Comparison of ENCODE assay signal across 18 cellular contexts in the genomic region with DNA sequence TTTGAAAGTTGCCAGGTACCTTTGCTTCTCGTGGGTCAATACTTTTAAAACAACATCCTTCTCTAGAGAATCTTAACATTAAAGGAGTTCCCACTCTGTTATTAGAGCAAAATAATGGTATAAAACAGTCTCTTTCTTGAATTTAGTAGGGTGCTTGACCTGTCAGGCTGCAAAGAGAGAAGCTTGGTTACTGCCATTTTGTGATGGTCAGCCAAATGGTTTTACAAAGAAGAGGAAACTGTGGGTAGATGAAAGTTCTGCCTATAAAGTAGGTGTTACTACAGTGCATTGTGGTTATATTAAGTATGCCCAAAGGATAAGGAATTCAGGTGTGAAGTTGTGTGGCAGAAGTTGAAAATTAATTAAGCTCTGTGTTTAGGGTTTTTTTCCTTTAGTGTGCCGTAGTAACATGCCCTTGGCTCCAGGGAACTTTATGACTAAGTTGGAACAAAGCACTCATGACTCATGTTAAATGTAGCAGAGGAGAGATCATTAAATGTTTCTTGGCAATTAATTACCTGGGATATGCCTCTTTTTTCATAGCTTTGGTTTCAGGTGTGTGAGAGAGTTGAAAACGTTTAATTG.
DNase-seq lines count a peak whose midpoint lies in the region; ATAC-seq and TF ChIP-seq lines count a peak whose summit lies in the region.
"Had no signal": no experiment of that assay in that cellular context is flagged by ENCODE, and none has a peak within 500 bp of the region (broad histone marks: within the 10 kb centered on the region; RNA-seq: fewer than 3 reads in every experiment).

No MANE protein-coding gene starts in this region.

- peak; percentile 15 for DNase-seq in GM03348 (ENCODE audit: low spot score)
- peak in 1 of 2 experiments; percentile 50 for DNase-seq in PC-9
- DNase-seq in epithelial cell of proximal tubule (ENCODE audit: low read depth), result peak; percentile 95
- no peak for DNase-seq in omental fat pad (ENCODE audit: low spot score)
- no peak for DNase-seq in cerebellum (ENCODE audit: low spot score)
- DNase-seq in activated T-helper 2 cell treated with anti-CD3 and anti-CD28 coated beads, Interferon-gamma antibody, Interleukin-2, Interleukin-4, amounts not matched to agents 10 μg/mL and 5 μg/mL and 100 μg/mL, durations not matched to agents 14 hours and 24 hours and 36 hours (ENCODE audit: low spot score), result no peak
- DNase-seq in CD4-positive, alpha-beta T cell, result no peak
- DNase-seq in MG63, result no peak
- DNase-seq: activated CD4-positive, alpha-beta T cell treated with anti-CD3 and anti-CD28 coated beads for 48 hours; activated T-cell treated with anti-CD3 and anti-CD28 coated beads, Interleukin-2, amount 50 U/mL, for 24 hours; adrenal gland; C1 segment of cervical spinal cord; head of caudate nucleus; left ventricle myocardium inferior; natural killer cell; stimulated activated naive CD8-positive, alpha-beta T cell treated with anti-CD3 and anti-CD28 coated beads, Interleukin-15, Interleukin-2, amounts not matched to agents 100 U/mL and 50 U/mL, for 24 hours; T-helper 2 cell had no signal

- H4K20me1 ChIP-seq in PC-9 (ENCODE audit: insufficient read depth), result no peaks in the 10 kb centered on the region

- intact Hi-C loops in PC-9 (cut with micrococcal nuclease; ENCODE audit: unreplicated experiment), result no loop called here
- intact Hi-C loops in activated T-helper 2 cell treated with anti-CD3 and anti-CD28 coated beads, Interferon-gamma antibody, Interleukin-2, Interleukin-4, amounts not matched to agents 10 μg/mL and 5 μg/mL and 100 μg/mL, durations not matched to agents 14 hours and 24 hours and 36 hours (cut with micrococcal nuclease), result no loop called here
- intact Hi-C loops in CD4-positive, alpha-beta T cell (cut with DNase I, micrococcal nuclease), result no loop called here

- no peaks in the 10 kb centered on the region for H3K27me3 ChIP-seq in PC-9 (ENCODE audit: insufficient read depth, low read depth)
- no peaks in the 10 kb centered on the region for H3K27me3 ChIP-seq in CD4-positive, alpha-beta T cell (ENCODE audit: control insufficient read depth, insufficient read depth, low read length)
- no peaks in the 10 kb centered on the region for H3K27me3 ChIP-seq in MG63
- H3K27me3 ChIP-seq: adrenal gland had no signal

- no TSS peak for BruUV-seq in PC-9 (replicated peaks; lab: Mats Ljungman, UMichigan)

- no peaks in the 10 kb centered on the region for H3K36me3 Mint-ChIP-seq in activated T-helper 2 cell treated with anti-CD3 and anti-CD28 coated beads, Interferon-gamma antibody, Interleukin-2, Interleukin-4, amounts not matched to agents 10 μg/mL and 5 μg/mL and 100 μg/mL, durations not matched to agents 14 hours and 24 hours and 36 hours (ENCODE audit: low read depth)
- no peaks in the 10 kb centered on the region for H3K36me3 Mint-ChIP-seq in CD4-positive, alpha-beta T cell (ENCODE audit: low read depth)
- H3K36me3 Mint-ChIP-seq: natural killer cell had no signal

- H3K4me3 Mint-ChIP-seq in activated T-helper 2 cell treated with anti-CD3 and anti-CD28 coated beads, Interferon-gamma antibody, Interleukin-2, Interleukin-4, amounts not matched to agents 10 μg/mL and 5 μg/mL and 100 μg/mL, durations not matched to agents 14 hours and 24 hours and 36 hours (ENCODE audit: low read depth), result no peak overlapping the region
- H3K4me3 Mint-ChIP-seq in CD4-positive, alpha-beta T cell, result no peak overlapping the region
- H3K4me3 Mint-ChIP-seq: activated T-cell treated with anti-CD3 and anti-CD28 coated beads, Interleukin-2, amount 50 U/mL, for 24 hours; natural killer cell had no signal

- ATAC-seq in omental fat pad (ENCODE audit: low FRiP score), result peak; percentile 68
- no peak for ATAC-seq in CD4-positive, alpha-beta T cell (ENCODE audit: poor library complexity)
- ATAC-seq: natural killer cell; sciatic nerve; stimulated activated naive CD8-positive, alpha-beta T cell treated with anti-CD3 and anti-CD28 coated beads, Interleukin-15, Interleukin-2, amounts not matched to agents 100 U/mL and 50 U/mL, for 24 hours had no signal

- CTCF ChIA-PET in PC-9 (lab: Charles Lee), result no interaction called here
- CTCF ChIA-PET in CD4-positive, alpha-beta T cell (lab: Charles Lee), result no interaction called here

- no peak overlapping the region for H3K4me2 ChIP-seq in PC-9

- no peaks in the 10 kb centered on the region for H3K9me3 Mint-ChIP-seq in activated T-helper 2 cell treated with anti-CD3 and anti-CD28 coated beads, Interferon-gamma antibody, Interleukin-2, Interleukin-4, amounts not matched to agents 10 μg/mL and 5 μg/mL and 100 μg/mL, durations not matched to agents 14 hours and 24 hours and 36 hours
- no peaks in the 10 kb centered on the region for H3K9me3 Mint-ChIP-seq in CD4-positive, alpha-beta T cell
- H3K9me3 Mint-ChIP-seq: activated T-cell treated with anti-CD3 and anti-CD28 coated beads, Interleukin-2, amount 50 U/mL, for 24 hours had no signal

- peaks cover 6% of the 10 kb centered on the region for H3K27me3 Mint-ChIP-seq in activated T-helper 2 cell treated with anti-CD3 and anti-CD28 coated beads, Interferon-gamma antibody, Interleukin-2, Interleukin-4, amounts not matched to agents 10 μg/mL and 5 μg/mL and 100 μg/mL, durations not matched to agents 14 hours and 24 hours and 36 hours (ENCODE audit: low read depth)
- peaks cover 9% of the 10 kb centered on the region for H3K27me3 Mint-ChIP-seq in CD4-positive, alpha-beta T cell

- H3K4me1 Mint-ChIP-seq in activated T-helper 2 cell treated with anti-CD3 and anti-CD28 coated beads, Interferon-gamma antibody, Interleukin-2, Interleukin-4, amounts not matched to agents 10 μg/mL and 5 μg/mL and 100 μg/mL, durations not matched to agents 14 hours and 24 hours and 36 hours (ENCODE audit: low read depth), result no peaks in the 10 kb centered on the region
- no peaks in the 10 kb centered on the region for H3K4me1 Mint-ChIP-seq in CD4-positive, alpha-beta T cell (ENCODE audit: low read depth)
- H3K4me1 Mint-ChIP-seq: natural killer cell had no signal

- H3K9me3 ChIP-seq in PC-9 (ENCODE audit: insufficient read depth, low read depth) (peaks cover 9% of the 10 kb centered on the region), MG63 (no peaks in the 10 kb centered on the region)
- H3K9me3 ChIP-seq in CD4-positive, alpha-beta T cell (ENCODE audit: control insufficient read depth, low read length), result no peaks in the 10 kb centered on the region
- H3K9me3 ChIP-seq: adrenal gland, left ventricle myocardium inferior had no signal

- TF ChIP-seq CTCF in PC-9 (conservative IDR thresholded peaks at IDR 0.05) (no peak), epithelial cell of proximal tubule (conservative IDR thresholded peaks at IDR 0.05; ENCODE audit: low read depth, low read length) (no peak), omental fat pad (IDR thresholded peaks at IDR 0.05) (no peak)
- no peak for TF ChIP-seq CTCF in CD4-positive, alpha-beta T cell (IDR thresholded peaks at IDR 0.05)

- no peaks in the 10 kb centered on the region for H3K36me3 ChIP-seq in PC-9 (ENCODE audit: low read depth)
- no peaks in the 10 kb centered on the region for H3K36me3 ChIP-seq in MG63
- H3K36me3 ChIP-seq: adrenal gland, left ventricle myocardium inferior had no signal

- H3K4me3 ChIP-seq in PC-9 (no peak overlapping the region), epithelial cell of proximal tubule (ENCODE audit: low read depth, low read length) (no peak overlapping the region), MG63 (no peak overlapping the region)
- H3K4me3 ChIP-seq: adrenal gland, left ventricle myocardium inferior had no signal

- H3K79me2 ChIP-seq in PC-9 (ENCODE audit: low read depth), result no peaks in the 10 kb centered on the region

- no peak overlapping the region for H3K27ac ChIP-seq in PC-9
- H3K27ac ChIP-seq in CD4-positive, alpha-beta T cell (ENCODE audit: low read depth, low read length), result no peak overlapping the region
- H3K27ac ChIP-seq: adrenal gland, left ventricle myocardium inferior had no signal

- no peaks in the 10 kb centered on the region for H3K9me2 ChIP-seq in PC-9 (ENCODE audit: insufficient read depth)

- no peak overlapping the region for H3K27ac Mint-ChIP-seq in activated T-helper 2 cell treated with anti-CD3 and anti-CD28 coated beads, Interferon-gamma antibody, Interleukin-2, Interleukin-4, amounts not matched to agents 10 μg/mL and 5 μg/mL and 100 μg/mL, durations not matched to agents 14 hours and 24 hours and 36 hours
- no peak overlapping the region for H3K27ac Mint-ChIP-seq in CD4-positive, alpha-beta T cell
- H3K27ac Mint-ChIP-seq: activated T-cell treated with anti-CD3 and anti-CD28 coated beads, Interleukin-2, amount 50 U/mL, for 24 hours; natural killer cell had no signal

- H3F3A ChIP-seq in PC-9 (ENCODE audit: insufficient read depth, low read depth), result no peaks in the 10 kb centered on the region

- 0 out of 2 replicates have a peak, but pooled peaks cover 3% of the 10 kb centered on the region for H3K4me1 ChIP-seq in PC-9 (replicated peaks; ENCODE audit: insufficient read depth)
- H3K4me1 ChIP-seq: left ventricle myocardium inferior had no signal

- 0 out of 2 replicates have a peak overlapping the region, but pooled peaks have one; percentile 31 for H2AFZ ChIP-seq in PC-9

- POLR2A ChIA-PET in PC-9 (lab: Charles Lee; ENCODE audit: unreplicated experiment), result interaction anchor here (0.6 kb wide), 3 partner anchors 353 to 382 kb away, joined by 3 to 12 read pairs (median 5); no protein-coding TSS in a partner anchor
- POLR2A ChIA-PET in CD4-positive, alpha-beta T cell (lab: Charles Lee), result no interaction called here

Comparison
In these comparisons a context has a peak if more than half of its experiments do, and no peak if none do; other contexts are left out.
1. DNase-seq: peak in GM03348 (single experiment) and epithelial cell of proximal tubule (single experiment); none in omental fat pad (single experiment), cerebellum (single experiment), activated T-helper 2 cell treated with anti-CD3 and anti-CD28 coated beads, Interferon-gamma antibody, Interleukin-2, Interleukin-4, amounts not matched to agents 10 μg/mL and 5 μg/mL and 100 μg/mL, durations not matched to agents 14 hours and 24 hours and 36 hours (single experiment), CD4-positive, alpha-beta T cell (0 of 10) and MG63 (single experiment).